In the genomic region with DNA sequence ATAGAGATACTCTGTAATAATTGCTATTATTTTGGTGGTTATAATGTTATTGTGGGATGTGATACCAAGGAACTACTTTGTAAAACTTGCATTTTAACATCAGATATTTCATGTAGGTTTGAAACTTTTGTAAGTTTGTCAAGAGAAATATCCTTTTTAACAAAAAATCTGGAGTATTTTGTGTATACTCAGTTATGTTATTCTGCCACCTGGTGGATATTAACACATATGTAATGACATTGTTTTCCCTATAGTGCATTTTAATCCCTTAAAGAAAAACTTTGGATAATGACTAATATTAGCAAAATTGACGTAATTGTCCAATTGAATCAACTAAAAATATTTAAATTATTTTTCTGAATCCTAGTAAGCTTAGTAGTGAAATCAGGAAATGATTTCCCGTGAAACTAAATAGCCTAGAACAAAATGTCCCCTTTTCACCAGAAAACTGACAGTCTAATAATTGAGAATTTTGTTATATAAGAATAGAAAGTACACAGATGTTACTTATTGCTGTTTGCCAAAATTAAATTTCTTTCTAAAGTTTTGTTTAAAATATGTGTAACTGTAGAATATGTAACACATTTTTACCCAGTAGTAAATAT, we compare ENCODE assay signal across 7 cellular contexts. TPM values are rescaled to one million over a fixed set of nuclear protein-coding genes. Genes with fewer than 3 reads are reported as not detected.
DNase-seq lines count a peak whose midpoint lies in the region; ATAC-seq, FAIRE-seq and TF ChIP-seq lines count a peak whose summit lies in the region.

No MANE protein-coding gene starts in this region.

- no peaks in the 10 kb centered on the region for H3K27me3 ChIP-seq in bronchial epithelial cell (ENCODE audit: control insufficient read depth, insufficient read depth, low read length)
- no peaks in the 10 kb centered on the region for H3K27me3 ChIP-seq in psoas muscle (ENCODE audit: insufficient read depth in 3 of 3, low read length in 2 of 3)
- no peaks in the 10 kb centered on the region for H3K27me3 ChIP-seq in suprapubic skin

- H3K9me3 ChIP-seq in psoas muscle (no peaks in the 10 kb centered on the region), suprapubic skin (no peaks in the 10 kb centered on the region)

- TF ChIP-seq CTCF in bronchial epithelial cell (IDR thresholded peaks at IDR 0.05; ENCODE audit: insufficient read depth, low read length, severe bottlenecking) (peak; percentile 2), psoas muscle (IDR thresholded peaks at IDR 0.05) (peak; percentile 40), suprapubic skin (IDR thresholded peaks at IDR 0.05) (no peak)

- H3K36me3 ChIP-seq in bronchial epithelial cell (ENCODE audit: control insufficient read depth, insufficient read depth, low read length) (no peaks in the 10 kb centered on the region), psoas muscle (ENCODE audit: insufficient read depth in 1 of 2, low read depth in 1 of 2) (peaks cover 2 to 69% of the 10 kb centered on the region in 2 donors), suprapubic skin (peaks cover 28% of the 10 kb centered on the region)

- TF ChIP-seq EP300 in suprapubic skin (IDR thresholded peaks at IDR 0.05) = no peak

- TF ChIP-seq POLR2A in suprapubic skin (IDR thresholded peaks at IDR 0.05) = no peak

- DNase-seq in bronchial epithelial cell (ENCODE audit: low read depth) = peak; percentile 21
- no peak for DNase-seq in psoas muscle
- no peak for DNase-seq in suprapubic skin (ENCODE audit: low spot score in 2 of 2)
- DNase-seq in cerebellar cortex (ENCODE audit: low spot score) = no peak

- no peaks in the 10 kb centered on the region for H3K4me1 ChIP-seq in psoas muscle
- peaks cover 13% of the 10 kb centered on the region for H3K4me1 ChIP-seq in suprapubic skin

- WGBS in psoas muscle, 3 donors = 84 to 88% (median 85%) methylated on average over 2 of the region's 2 CpGs
- 63% methylated on average over 2 of the region's 2 CpGs for WGBS in suprapubic skin

- FAIRE-seq in bronchial epithelial cell (lab: Jason Lieb, UNC) = no peak

- H3K4me3 ChIP-seq in bronchial epithelial cell (ENCODE audit: low read depth, low read length) = no peak overlapping the region
- no peak overlapping the region for H3K4me3 ChIP-seq in psoas muscle
- H3K4me3 ChIP-seq in suprapubic skin = no peak overlapping the region

- no peak overlapping the region for H3K27ac ChIP-seq in psoas muscle
- H3K27ac ChIP-seq in suprapubic skin = no peak overlapping the region

- peak; percentile 67 for ATAC-seq in GM18517 (IDR thresholded peaks at IDR 0.05; ENCODE audit: unreplicated experiment)
- ATAC-seq in HG03442 (IDR thresholded peaks at IDR 0.05; ENCODE audit: unreplicated experiment) = peak; percentile 58
- no peak for ATAC-seq in psoas muscle
- no peak for ATAC-seq in HG03521 (IDR thresholded peaks at IDR 0.05; ENCODE audit: unreplicated experiment)

- intact Hi-C loops in psoas muscle (cut with DNase I) = no loop called here

RNA-seq across cellular contexts. Expression of a gene that starts 39.6 kb away (rescaled TPM):
- total RNA-seq in bronchial epithelial cell = 29.1 and 32.9 TPM in 2 replicates
- total RNA-seq in psoas muscle = 10 to 100 TPM; 11.9 to 20.8 (median 13.5) TPM
- polyA plus RNA-seq in psoas muscle = 10 to 100 TPM in 1 of 3 donors, 1 to 10 TPM in 2; 6.9 to 17.9 (median 7.6) TPM
- 10 to 100 TPM; 25.6 to 50.2 (median 33.9) TPM for total RNA-seq in suprapubic skin

Comparison
In these comparisons a context has a peak if more than half of its experiments do, and no peak if none do; other contexts are left out.
1. ATAC-seq: peak in GM18517 (single experiment) and HG03442 (single experiment); none in psoas muscle (0 of 4) and HG03521 (single experiment).
2. CTCF ChIP-seq: peak in bronchial epithelial cell (single experiment) and psoas muscle (single experiment); none in suprapubic skin (0 of 2).